ENCODE assay signal across 16 cellular contexts in genomic region chr17:19371259-19372003, GRCh38. TPM values are rescaled to one million over a fixed set of nuclear protein-coding genes. Genes with fewer than 3 reads are reported as not detected.
DNase-seq lines count a peak whose midpoint lies in the region; ATAC-seq, FAIRE-seq and TF ChIP-seq lines count a peak whose summit lies in the region.
"Had no signal": no experiment of that assay in that cellular context is flagged by ENCODE, and none has a peak within 500 bp of the region (broad histone marks: within the 10 kb centered on the region; RNA-seq: fewer than 3 reads in every experiment).

No MANE protein-coding gene starts in this region.

- H3K9ac ChIP-seq in neural progenitor cell (no peak overlapping the region), HepG2 (ENCODE audit: insufficient read depth, low read depth, low read length) (no peak overlapping the region)

- H3K4me3 Mint-ChIP-seq in dendritic cell treated with granulocyte-macrophage colony-stimulating factor and Interleukin-4, amounts not matched to agents 40 ng/mL and 50 ng/mL, for 4 days = no peak overlapping the region
- no peak overlapping the region for H3K4me3 Mint-ChIP-seq in neural progenitor cell
- H3K4me3 Mint-ChIP-seq: nephron had no signal

- intact Hi-C loops in dendritic cell treated with granulocyte-macrophage colony-stimulating factor and Interleukin-4, amounts not matched to agents 40 ng/mL and 50 ng/mL, for 4 days (cut with micrococcal nuclease) = no loop called here
- intact Hi-C loops in HepG2 (cut with micrococcal nuclease; ENCODE audit: unreplicated experiment) = no loop called here

- H3K27me3 Mint-ChIP-seq in dendritic cell treated with granulocyte-macrophage colony-stimulating factor and Interleukin-4, amounts not matched to agents 40 ng/mL and 50 ng/mL, for 4 days = peaks cover 2% of the 10 kb centered on the region
- peaks cover 6% of the 10 kb centered on the region for H3K27me3 Mint-ChIP-seq in neural progenitor cell (ENCODE audit: insufficient read depth, low read depth)

- H2AFZ ChIP-seq in neural progenitor cell (replicated peaks) = no peak overlapping the region
- H2AFZ ChIP-seq in HepG2 (ENCODE audit: low read length) = no peak overlapping the region

- H3K9me3 ChIP-seq in neural progenitor cell (ENCODE audit: low read depth) (no peaks in the 10 kb centered on the region), HepG2 (ENCODE audit: low read length) (no peaks in the 10 kb centered on the region)

- H3K36me3 ChIP-seq in neural progenitor cell = no peaks in the 10 kb centered on the region
- no peaks in the 10 kb centered on the region; a peak in 1 of 5 replicates for H3K36me3 ChIP-seq in HepG2 (replicated peaks in 1 of 2; ENCODE audit: control insufficient read depth in 1 of 2, insufficient read depth in 2 of 2, low read length in 2 of 2)

- H3K4me1 Mint-ChIP-seq in dendritic cell treated with granulocyte-macrophage colony-stimulating factor and Interleukin-4, amounts not matched to agents 40 ng/mL and 50 ng/mL, for 4 days (ENCODE audit: low read depth) = peaks cover 61% of the 10 kb centered on the region
- peaks cover 3% of the 10 kb centered on the region for H3K4me1 Mint-ChIP-seq in neural progenitor cell

- no peak for TF ChIP-seq POLR2A in HepG2 (IDR thresholded peaks at IDR 0.05; ENCODE audit: insufficient read depth in 1 of 2, low read depth in 2 of 2, low read length in 2 of 2)

- H4K20me1 ChIP-seq in neural progenitor cell (ENCODE audit: low read depth) (no peaks in the 10 kb centered on the region), HepG2 (ENCODE audit: insufficient read depth, low read length) (no peaks in the 10 kb centered on the region)

- no peak for TF ChIP-seq RAD21 in HepG2 (CRISPR knock-in tag; IDR thresholded peaks at IDR 0.05)

- H3K4me2 ChIP-seq in neural progenitor cell (no peak overlapping the region), HepG2 (ENCODE audit: low read depth, low read length) (no peak overlapping the region)
- H3K4me2 ChIP-seq: smooth muscle cell had no signal

- H3K27me3 ChIP-seq in neural progenitor cell = no peaks in the 10 kb centered on the region
- H3K27me3 ChIP-seq in HepG2 (ENCODE audit: control insufficient read depth in 1 of 2, insufficient read depth in 2 of 2, low read length in 2 of 2) = no peaks in the 10 kb centered on the region
- H3K27me3 ChIP-seq: dorsolateral prefrontal cortex had no signal

- no peak overlapping the region for H3K27ac ChIP-seq in neural progenitor cell
- H3K27ac ChIP-seq in HepG2 (ENCODE audit: extremely low read length, insufficient read depth, low read length) = no peak overlapping the region

- H3F3A ChIP-seq in neural progenitor cell (ENCODE audit: low read depth) = peaks cover 9% of the 10 kb centered on the region

- H3K79me2 ChIP-seq in neural progenitor cell (ENCODE audit: low read depth) (peaks cover 14% of the 10 kb centered on the region), HepG2 (ENCODE audit: insufficient read depth, low read length) (no peaks in the 10 kb centered on the region)

- BruUV-seq in HepG2 (replicated peaks; lab: Mats Ljungman, UMichigan) = no TSS peak

- 92% methylated on average over 6 of the region's 7 CpGs for WGBS in HepG2 (ENCODE audit: low lambda C conversion rate)

- peaks cover 11% of the 10 kb centered on the region for H3K36me3 Mint-ChIP-seq in dendritic cell treated with granulocyte-macrophage colony-stimulating factor and Interleukin-4, amounts not matched to agents 40 ng/mL and 50 ng/mL, for 4 days (ENCODE audit: low read depth)
- H3K36me3 Mint-ChIP-seq in neural progenitor cell = no peaks in the 10 kb centered on the region

- TF ChIP-seq CTCF in neural progenitor cell (IDR thresholded peaks at IDR 0.05) (no peak), HepG2 (CRISPR knock-in tag; IDR thresholded peaks at IDR 0.05) (no peak)

- no peaks in the 10 kb centered on the region for H3K9me3 Mint-ChIP-seq in dendritic cell treated with granulocyte-macrophage colony-stimulating factor and Interleukin-4, amounts not matched to agents 40 ng/mL and 50 ng/mL, for 4 days
- H3K9me3 Mint-ChIP-seq in neural progenitor cell = no peaks in the 10 kb centered on the region
- H3K9me3 Mint-ChIP-seq: nephron had no signal

- FAIRE-seq in HTR-8/SVneo (lab: Jason Lieb, UNC) (peak; percentile 79), HepG2 (lab: Jason Lieb, UNC) (no peak)
- FAIRE-seq: keratinocyte had no signal

- in situ Hi-C loops in HepG2 (cut with HindIII; ENCODE audit: extremely low pct_ligation_motif_present, low pct_unique_long_range_greater_than_20kb) = no loop called here

- peak overlapping the region; percentile 86 for H3K27ac Mint-ChIP-seq in dendritic cell treated with granulocyte-macrophage colony-stimulating factor and Interleukin-4, amounts not matched to agents 40 ng/mL and 50 ng/mL, for 4 days
- peak overlapping the region; percentile 50 for H3K27ac Mint-ChIP-seq in neural progenitor cell

- H3K4me1 ChIP-seq in neural progenitor cell (peaks cover 4% of the 10 kb centered on the region), HepG2 (ENCODE audit: insufficient read depth, low read length) (peaks cover 45% of the 10 kb centered on the region)

- ATAC-seq in HepG2 = no peak

- H3K4me3 ChIP-seq in neural progenitor cell = no peak overlapping the region
- H3K4me3 ChIP-seq in HepG2 (replicated peaks in 1 of 3; ENCODE audit: insufficient read depth in 1 of 3, low read depth in 2 of 3, low read length in 3 of 3) = no peak overlapping the region
- H3K4me3 ChIP-seq: dorsolateral prefrontal cortex, smooth muscle cell had no signal

- POLR2A ChIA-PET in HepG2 (lab: Yijun Ruan, JAX) = no interaction called here

- CTCF ChIA-PET in HepG2 (lab: Yijun Ruan, JAX; ENCODE audit: low intra/inter-chr PET ratio, low total read pairs) = no interaction called here

- TF ChIP-seq EP300 in HepG2 (IDR thresholded peaks at IDR 0.05; ENCODE audit: low read depth in 2 of 2, low read length in 2 of 2) (no peak), HepG2 (CRISPR knock-in tag; IDR thresholded peaks at IDR 0.05; ENCODE audit: borderline replicate concordance) (no peak)

- DNase-seq in SKM-1 treated with dmso at 0.1 percent for 144 hours (lab: John Stamatoyannopoulos, UW; ENCODE audit: unreplicated experiment) (peak; percentile 25), SKM-1 (lab: John Stamatoyannopoulos, UW; ENCODE audit: unreplicated experiment) (no peak), HTR-8/SVneo (ENCODE audit: insufficient read length, low spot score) (no peak), neural progenitor cell (ENCODE audit: low spot score) (no peak), NCI-H2107 (lab: John Stamatoyannopoulos, UW) (no peak), HepG2 (ENCODE audit: low spot score) (no peak), DMS53 treated with DMSO at 0.1 percent for 48 hours (lab: John Stamatoyannopoulos, UW; ENCODE audit: unreplicated experiment) (no peak)
- DNase-seq: anterior cingulate cortex, DMS153, NCI-H446 had no signal

RNA-seq across cellular contexts. Expression of gene MAPK7, which starts 6.9 kb away (rescaled TPM):
- total RNA-seq in neural progenitor cell (ENCODE audit: low replicate concordance) = 12.2 and 20.7 TPM in 2 replicates
- 2.9 and 3.7 TPM in 2 replicates for total RNA-seq in HepG2 (2016; rRNA removed; fragmentation: Illumina TruSeq; extraction: Trizol)
- 2.7 and 3.5 TPM in 2 replicates for total RNA-seq in HepG2 (2016; cell fraction: cytosol; rRNA removed; fragmentation: Illumina TruSeq; extraction: Trizol; ENCODE audit: low read depth)
- total RNA-seq in HepG2 (2016; cell fraction: insoluble cytoplasmic fraction; rRNA removed; fragmentation: Illumina TruSeq; extraction: Trizol) = 3.5 and 4.6 TPM in 2 replicates
- 4.4 and 4.5 TPM in 2 replicates for total RNA-seq in HepG2 (2016; cell fraction: membrane; rRNA removed; fragmentation: Illumina TruSeq; extraction: Trizol)
- 5.1 and 5.6 TPM in 2 replicates for total RNA-seq in HepG2 (2016; cell fraction: nucleus; rRNA removed; fragmentation: Illumina TruSeq; extraction: Trizol)
- 5.9 and 6.4 TPM in 2 replicates for polyA plus RNA-seq in HepG2 (2011; rRNA removed)
- 2.6 TPM in 2 replicates for polyA plus RNA-seq in HepG2 (2011; cell fraction: cytosol; rRNA removed)
- 15.5 and 19.3 TPM in 2 replicates for polyA plus RNA-seq in HepG2 (2011; cell fraction: nucleus; rRNA removed)
- 4.7 and 7.2 TPM in 2 replicates for polyA plus RNA-seq in HepG2 (2012)
- polyA plus RNA-seq in HepG2 (2016; cell fraction: cytosol; fragmentation: Illumina TruSeq; extraction: Trizol; ENCODE audit: low read depth) = 2.3 and 3.1 TPM in 2 replicates
- 5.8 and 8.5 TPM in 2 replicates for polyA plus RNA-seq in HepG2 (2016; cell fraction: insoluble cytoplasmic fraction; fragmentation: Illumina TruSeq; extraction: Trizol; ENCODE audit: low read depth)
- 4.2 TPM in 2 replicates for polyA plus RNA-seq in HepG2 (2016; cell fraction: membrane; fragmentation: Illumina TruSeq; extraction: Trizol; ENCODE audit: low read depth)
- 12.9 and 19.5 TPM in 2 replicates for polyA plus RNA-seq in HepG2 (2016; cell fraction: nucleus; fragmentation: Illumina TruSeq; extraction: Trizol; ENCODE audit: insufficient read depth, low read depth)
- polyA minus RNA-seq in HepG2 (2011; rRNA and poly(A)+ RNA removed; ENCODE audit: low replicate concordance) = 23.8 and 23.9 TPM in 2 replicates
- polyA minus RNA-seq in HepG2 (2011; cell fraction: cytosol; rRNA and poly(A)+ RNA removed) = 4.7 and 7.5 TPM in 2 replicates
- polyA minus RNA-seq in HepG2 (2011; cell fraction: nucleus; rRNA and poly(A)+ RNA removed) = 20.3 and 20.4 TPM in 2 replicates

RNA-seq across cellular contexts. Expression of gene B9D1, which starts 8.9 kb away (rescaled TPM):
- total RNA-seq in neural progenitor cell (ENCODE audit: low replicate concordance) = 15.1 and 43.0 TPM in 2 replicates
- total RNA-seq in HepG2 (2016; rRNA removed; fragmentation: Illumina TruSeq; extraction: Trizol) = 26.2 and 27.7 TPM in 2 replicates
- 7.2 and 9.1 TPM in 2 replicates for total RNA-seq in HepG2 (2016; cell fraction: cytosol; rRNA removed; fragmentation: Illumina TruSeq; extraction: Trizol; ENCODE audit: low read depth)
- 28.5 TPM in 2 replicates for total RNA-seq in HepG2 (2016; cell fraction: insoluble cytoplasmic fraction; rRNA removed; fragmentation: Illumina TruSeq; extraction: Trizol)
- 9.6 and 12.5 TPM in 2 replicates for total RNA-seq in HepG2 (2016; cell fraction: membrane; rRNA removed; fragmentation: Illumina TruSeq; extraction: Trizol)
- total RNA-seq in HepG2 (2016; cell fraction: nucleus; rRNA removed; fragmentation: Illumina TruSeq; extraction: Trizol) = 16.8 and 19.2 TPM in 2 replicates
- polyA plus RNA-seq in HepG2 (2011; rRNA removed) = 28.7 and 31.1 TPM in 2 replicates
- polyA plus RNA-seq in HepG2 (2011; cell fraction: cytosol; rRNA removed) = 19.7 and 34.3 TPM in 2 replicates
- 46.3 and 48.7 TPM in 2 replicates for polyA plus RNA-seq in HepG2 (2011; cell fraction: nucleus; rRNA removed)
- 11.8 and 12.8 TPM in 2 replicates for polyA plus RNA-seq in HepG2 (2012)
- 6.7 and 10.3 TPM in 2 replicates for polyA plus RNA-seq in HepG2 (2016; cell fraction: cytosol; fragmentation: Illumina TruSeq; extraction: Trizol; ENCODE audit: low read depth)
- 27.9 and 32.0 TPM in 2 replicates for polyA plus RNA-seq in HepG2 (2016; cell fraction: insoluble cytoplasmic fraction; fragmentation: Illumina TruSeq; extraction: Trizol; ENCODE audit: low read depth)
- polyA plus RNA-seq in HepG2 (2016; cell fraction: membrane; fragmentation: Illumina TruSeq; extraction: Trizol; ENCODE audit: low read depth) = 6.2 and 7.2 TPM in 2 replicates
- polyA plus RNA-seq in HepG2 (2016; cell fraction: nucleus; fragmentation: Illumina TruSeq; extraction: Trizol; ENCODE audit: insufficient read depth, low read depth) = 31.9 and 36.2 TPM in 2 replicates
- polyA minus RNA-seq in HepG2 (2011; rRNA and poly(A)+ RNA removed; ENCODE audit: low replicate concordance) = 24.4 and 68.8 TPM in 2 replicates
- 7.4 and 11.4 TPM in 2 replicates for polyA minus RNA-seq in HepG2 (2011; cell fraction: cytosol; rRNA and poly(A)+ RNA removed)
- 19.1 and 22.0 TPM in 2 replicates for polyA minus RNA-seq in HepG2 (2011; cell fraction: nucleus; rRNA and poly(A)+ RNA removed)

RNA-seq across cellular contexts. Expression of gene MFAP4, which starts 15.6 kb away (rescaled TPM):
- total RNA-seq in neural progenitor cell (ENCODE audit: low replicate concordance) (0.22 TPM in 1 of 2 replicates, not detected in the other), HepG2 (2016; rRNA removed; fragmentation: Illumina TruSeq; extraction: Trizol) (not detected in 2 replicates)
- not detected in 2 replicates for total RNA-seq in HepG2 (2016; cell fraction: cytosol; rRNA removed; fragmentation: Illumina TruSeq; extraction: Trizol; ENCODE audit: low read depth)
- total RNA-seq in HepG2 (2016; cell fraction: insoluble cytoplasmic fraction; rRNA removed; fragmentation: Illumina TruSeq; extraction: Trizol) = 0.13 TPM in 1 of 2 replicates, not detected in the other
- total RNA-seq in HepG2 (2016; cell fraction: membrane; rRNA removed; fragmentation: Illumina TruSeq; extraction: Trizol) = not detected in 2 replicates
- not detected in 2 replicates for total RNA-seq in HepG2 (2016; cell fraction: nucleus; rRNA removed; fragmentation: Illumina TruSeq; extraction: Trizol)
- polyA plus RNA-seq in HepG2 (2011; rRNA removed) = 0.08 and 0.59 TPM in 2 replicates
- polyA plus RNA-seq in HepG2 (2011; cell fraction: cytosol; rRNA removed) = 0.16 and 0.23 TPM in 2 replicates
- polyA plus RNA-seq in HepG2 (2011; cell fraction: nucleus; rRNA removed) = 0.23 and 0.88 TPM in 2 replicates
- 0.27 and 0.75 TPM in 2 replicates for polyA plus RNA-seq in HepG2 (2012)
- polyA plus RNA-seq in HepG2 (2016; cell fraction: cytosol; fragmentation: Illumina TruSeq; extraction: Trizol; ENCODE audit: low read depth) = not detected in 2 replicates
- not detected in 2 replicates for polyA plus RNA-seq in HepG2 (2016; cell fraction: insoluble cytoplasmic fraction; fragmentation: Illumina TruSeq; extraction: Trizol; ENCODE audit: low read depth)
- polyA plus RNA-seq in HepG2 (2016; cell fraction: membrane; fragmentation: Illumina TruSeq; extraction: Trizol; ENCODE audit: low read depth) = not detected in 2 replicates
- polyA plus RNA-seq in HepG2 (2016; cell fraction: nucleus; fragmentation: Illumina TruSeq; extraction: Trizol; ENCODE audit: insufficient read depth, low read depth) = not detected in 2 replicates
- polyA minus RNA-seq in HepG2 (2011; rRNA and poly(A)+ RNA removed; ENCODE audit: low replicate concordance) = 0.12 TPM in 1 of 2 replicates, not detected in the other
- polyA minus RNA-seq in HepG2 (2011; cell fraction: cytosol; rRNA and poly(A)+ RNA removed) = 0.69 TPM in 1 of 2 replicates, not detected in the other
- not detected in 2 replicates for polyA minus RNA-seq in HepG2 (2011; cell fraction: nucleus; rRNA and poly(A)+ RNA removed)
- total RNA-seq: A172 had no signal
- polyA plus RNA-seq: keratinocyte had no signal

RNA-seq across cellular contexts. Expression of gene RNF112, which starts 39.6 kb away (rescaled TPM):
- total RNA-seq in neural progenitor cell (ENCODE audit: low replicate concordance) (0.86 and 1.8 TPM in 2 replicates), HepG2 (2016; rRNA removed; fragmentation: Illumina TruSeq; extraction: Trizol) (not detected in 2 replicates)
- not detected in 2 replicates for total RNA-seq in HepG2 (2016; cell fraction: cytosol; rRNA removed; fragmentation: Illumina TruSeq; extraction: Trizol; ENCODE audit: low read depth)
- total RNA-seq in HepG2 (2016; cell fraction: insoluble cytoplasmic fraction; rRNA removed; fragmentation: Illumina TruSeq; extraction: Trizol) = not detected in 2 replicates
- total RNA-seq in HepG2 (2016; cell fraction: membrane; rRNA removed; fragmentation: Illumina TruSeq; extraction: Trizol) = not detected in 2 replicates
- not detected in 2 replicates for total RNA-seq in HepG2 (2016; cell fraction: nucleus; rRNA removed; fragmentation: Illumina TruSeq; extraction: Trizol)
- 0.01 and 0.05 TPM in 2 replicates for polyA plus RNA-seq in HepG2 (2011; rRNA removed)
- 0.01 TPM in 1 of 2 replicates, not detected in the other for polyA plus RNA-seq in HepG2 (2011; cell fraction: cytosol; rRNA removed)
- polyA plus RNA-seq in HepG2 (2011; cell fraction: nucleus; rRNA removed) = 0.73 and 0.85 TPM in 2 replicates
- 0.27 and 0.52 TPM in 2 replicates for polyA plus RNA-seq in HepG2 (2012)
- not detected in 2 replicates for polyA plus RNA-seq in HepG2 (2016; cell fraction: cytosol; fragmentation: Illumina TruSeq; extraction: Trizol; ENCODE audit: low read depth)
- polyA plus RNA-seq in HepG2 (2016; cell fraction: insoluble cytoplasmic fraction; fragmentation: Illumina TruSeq; extraction: Trizol; ENCODE audit: low read depth) = not detected in 2 replicates
- not detected in 2 replicates for polyA plus RNA-seq in HepG2 (2016; cell fraction: membrane; fragmentation: Illumina TruSeq; extraction: Trizol; ENCODE audit: low read depth)
- not detected in 2 replicates for polyA plus RNA-seq in HepG2 (2016; cell fraction: nucleus; fragmentation: Illumina TruSeq; extraction: Trizol; ENCODE audit: insufficient read depth, low read depth)
- 0.14 TPM in 1 of 2 replicates, not detected in the other for polyA minus RNA-seq in HepG2 (2011; rRNA and poly(A)+ RNA removed; ENCODE audit: low replicate concordance)
- polyA minus RNA-seq in HepG2 (2011; cell fraction: cytosol; rRNA and poly(A)+ RNA removed) = not detected in 2 replicates
- 0.13 TPM in 1 of 2 replicates, not detected in the other for polyA minus RNA-seq in HepG2 (2011; cell fraction: nucleus; rRNA and poly(A)+ RNA removed)
- total RNA-seq: A172 had no signal
